8 cellular contexts compared by ENCODE assay signal in genomic region chr1:148402152-148403084, GRCh38.
DNase-seq lines count a peak whose midpoint lies in the region; ATAC-seq and TF ChIP-seq lines count a peak whose summit lies in the region.
"Not testable (repeated sequence)": the region's sequence is repeated elsewhere in the genome, so short reads cannot be mapped to it uniquely, and the experiment has no call there.

No MANE protein-coding gene starts in this region.

- not testable (repeated sequence) for H3K9me2 ChIP-seq in HCT116 (ENCODE audit: insufficient read depth)

- peak; percentile 10; the same call in 1 of the 2 replicates for TF ChIP-seq RAD21 in HCT116 (IDR thresholded peaks at IDR 0.05; ENCODE audit: low read depth)

- H2AFZ ChIP-seq in HCT116 (ENCODE audit: low read depth, low read length, poor library complexity, severe bottlenecking): not testable (repeated sequence)

- H3K36me3 ChIP-seq in HCT116 (ENCODE audit: control insufficient read depth in 1 of 2, insufficient read depth in 2 of 2, low read length in 2 of 2); adipocyte (ENCODE audit: control insufficient read depth, insufficient read depth, low read length, severe bottlenecking); heart left ventricle; stomach smooth muscle (ENCODE audit: control insufficient read depth in 2 of 2, insufficient read depth in 2 of 2, low read length in 2 of 2): not testable (repeated sequence)

- H3K79me2 ChIP-seq in HCT116 (ENCODE audit: insufficient read depth, low read length): not testable (repeated sequence)

- not testable (repeated sequence) for H4K20me1 ChIP-seq in HCT116 (ENCODE audit: insufficient read depth)

- not testable (repeated sequence) for TF ChIP-seq CTCF in GM10248 (IDR thresholded peaks at IDR 0.05; ENCODE audit: control extremely low read depth, extremely low read depth, low read depth, missing control alignments); HCT116 (IDR thresholded peaks at IDR 0.05 in 2 of 3, conservative IDR thresholded peaks at IDR 0.05 in 1 of 3; ENCODE audit: borderline replicate concordance in 1 of 3, insufficient read depth in 1 of 3, low read depth in 2 of 3, low read length in 2 of 3); heart left ventricle (IDR thresholded peaks at IDR 0.05); omental fat pad (IDR thresholded peaks at IDR 0.05)

- CTCF ChIA-PET in GM10248 (lab: Yijun Ruan, JAX); HCT116 (lab: Charles Lee): not testable (repeated sequence)

- peak; percentile 54 for DNase-seq in GM10248 (ENCODE audit: extremely low spot score)
- DNase-seq in HCT116 (ENCODE audit: low read depth, low spot score): peak; percentile 77
- DNase-seq in MV-4-11 (lab: John Stamatoyannopoulos, UW): peak; percentile 89
- peak; percentile 65 to 95 (median 80) for DNase-seq in T-helper 2 cell
- peak; percentile 48 for DNase-seq in adipocyte (ENCODE audit: low read depth)
- peak; percentile 73 to 91 (median 82) for DNase-seq in heart left ventricle
- DNase-seq in omental fat pad (ENCODE audit: low spot score): peak; percentile 40

- H3K4me2 ChIP-seq in HCT116 (ENCODE audit: low read length): peak overlapping the region; percentile 76

- not testable (repeated sequence) for H3K27me3 ChIP-seq in HCT116 (ENCODE audit: insufficient read depth, low read length); adipocyte (replicated peaks; ENCODE audit: control insufficient read depth, insufficient read depth, low read length); heart left ventricle; stomach smooth muscle (ENCODE audit: control insufficient read depth in 1 of 2, insufficient read depth in 2 of 2, low read length in 2 of 2)

- intact Hi-C loops in HCT116 (cut with micrococcal nuclease); heart left ventricle (cut with DNase I): not testable (repeated sequence)

- 2 to 5% (median 3%) methylated on average over 42 to 45 of the region's 45 CpGs for whole genome bisulfite sequencing in heart left ventricle, 4 donors

- peak overlapping the region; percentile 73 for H3K9ac ChIP-seq in HCT116 (ENCODE audit: low read length)
- H3K9ac ChIP-seq in adipocyte (ENCODE audit: low read length): peak overlapping the region; percentile 89
- peak overlapping the region; percentile 58 to 76 for H3K9ac ChIP-seq in stomach smooth muscle (ENCODE audit: low read length in 2 of 2)

- H3K4me3 ChIP-seq in HCT116 (replicated peaks in 1 of 2; ENCODE audit: low read depth in 1 of 2, low read length in 2 of 2) (peak overlapping the region; percentile 46 to 60), adipocyte (ENCODE audit: low read length) (peak overlapping the region; percentile 88), heart left ventricle (peak overlapping the region; percentile 26 to 79 (median 58)), stomach smooth muscle (ENCODE audit: low read length in 2 of 2) (peak overlapping the region; percentile 74 to 84)

- ATAC-seq in HCT116 (peak; percentile 92), heart left ventricle (peak; percentile 90 to 98 (median 98)), omental fat pad (ENCODE audit: low FRiP score) (peak; percentile 87)

- BruUV-seq in HCT116 (replicated peaks; lab: Mats Ljungman, UMichigan): TSS peak; percentile 98

- H3K27ac ChIP-seq in HCT116 (ENCODE audit: low read depth, low read length): peak overlapping the region; percentile 55
- H3K27ac ChIP-seq in heart left ventricle: peak overlapping the region in 8 of 12 donors; percentile 27 to 84 (median 58)
- not testable (repeated sequence) for H3K27ac ChIP-seq in stomach smooth muscle (ENCODE audit: low read length)

- not testable (repeated sequence) for H3K9me3 ChIP-seq in HCT116 (ENCODE audit: control insufficient read depth in 1 of 2, insufficient read depth in 1 of 2, low read depth in 1 of 2, low read length in 2 of 2); adipocyte (ENCODE audit: control insufficient read depth, low read length); heart left ventricle; stomach smooth muscle (ENCODE audit: control insufficient read depth in 2 of 2, low read length in 2 of 2)

- RAD21 ChIA-PET in HCT116 (lab: Charles Lee; ENCODE audit: low non-redundant PET in 1 of 2, low total read pairs in 2 of 2, uncharacterized antibody in 2 of 2, unreplicated experiment in 2 of 2): not testable (repeated sequence)

- TF ChIP-seq POLR2A in HCT116 (IDR thresholded peaks at IDR 0.05; ENCODE audit: borderline replicate concordance, extremely low read depth, insufficient read depth, insufficient read length): peak; percentile 100
- TF ChIP-seq POLR2A in heart left ventricle (IDR thresholded peaks at IDR 0.05): peak in 1 of 2 donors; percentile 39

- peaks cover 0 to 12% of the 10 kb centered on the region in 2 experiments; a peak in 3 of 4 replicates for H3K4me1 ChIP-seq in HCT116 (ENCODE audit: control insufficient read depth in 1 of 2, insufficient read depth in 2 of 2, low read length in 2 of 2)
- not testable (repeated sequence) for H3K4me1 ChIP-seq in adipocyte (ENCODE audit: control insufficient read depth, insufficient read depth, low read length); heart left ventricle; stomach smooth muscle (ENCODE audit: control insufficient read depth, insufficient read depth, low read length)

- POLR2A ChIA-PET in GM10248 (lab: Yijun Ruan, JAX) (interaction anchor here (1.1 to 2.0 kb wide), 3 partner anchors 14 to 121 kb away, joined by 3 to 4 read pairs (median 4); no protein-coding TSS in a partner anchor), HCT116 (lab: Charles Lee) (interaction anchor here (0.9 to 1.9 kb wide), 8 partner anchors 14 to 364 kb away, joined by 3 to 15 read pairs (median 4); no protein-coding TSS in a partner anchor)

TF ChIP-seq in HCT116, 20 proteins besides CTCF, POLR2A, EP300 and RAD21:
- TF ChIP-seq, protein P1, sequence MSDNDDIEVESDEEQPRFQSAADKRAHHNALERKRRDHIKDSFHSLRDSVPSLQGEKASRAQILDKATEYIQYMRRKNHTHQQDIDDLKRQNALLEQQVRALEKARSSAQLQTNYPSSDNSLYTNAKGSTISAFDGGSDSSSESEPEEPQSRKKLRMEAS (IDR thresholded peaks at IDR 0.05): peak; percentile 54; the same call in 1 of the 2 replicates
- 0 out of 2 replicates have a peak, but pooled peaks have one; percentile 7 for TF ChIP-seq JUND (IDR thresholded peaks at IDR 0.05)
- TF ChIP-seq FOSL1 (IDR thresholded peaks at IDR 0.05; ENCODE audit: low read depth): 0 out of 2 replicates have a peak, but pooled peaks have one; percentile 25
- peak; percentile 40; the same call in 1 of the 2 replicates for TF ChIP-seq ELF1 (IDR thresholded peaks at IDR 0.05; ENCODE audit: borderline replicate concordance, low read depth)
- TF ChIP-seq CBX3 (IDR thresholded peaks at IDR 0.05; ENCODE audit: low read depth): peak; percentile 25; the same call in 1 of the 2 replicates
- TF ChIP-seq, protein P2, sequence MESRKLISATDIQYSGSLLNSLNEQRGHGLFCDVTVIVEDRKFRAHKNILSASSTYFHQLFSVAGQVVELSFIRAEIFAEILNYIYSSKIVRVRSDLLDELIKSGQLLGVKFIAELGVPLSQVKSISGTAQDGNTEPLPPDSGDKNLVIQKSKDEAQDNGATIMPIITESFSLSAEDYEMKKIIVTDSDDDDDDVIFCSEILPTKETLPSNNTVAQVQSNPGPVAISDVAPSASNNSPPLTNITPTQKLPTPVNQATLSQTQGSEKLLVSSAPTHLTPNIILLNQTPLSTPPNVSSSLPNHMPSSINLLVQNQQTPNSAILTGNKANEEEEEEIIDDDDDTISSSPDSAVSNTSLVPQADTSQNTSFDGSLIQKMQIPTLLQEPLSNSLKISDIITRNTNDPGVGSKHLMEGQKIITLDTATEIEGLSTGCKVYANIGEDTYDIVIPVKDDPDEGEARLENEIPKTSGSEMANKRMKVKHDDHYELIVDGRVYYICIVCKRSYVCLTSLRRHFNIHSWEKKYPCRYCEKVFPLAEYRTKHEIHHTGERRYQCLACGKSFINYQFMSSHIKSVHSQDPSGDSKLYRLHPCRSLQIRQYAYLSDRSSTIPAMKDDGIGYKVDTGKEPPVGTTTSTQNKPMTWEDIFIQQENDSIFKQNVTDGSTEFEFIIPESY (IDR thresholded peaks at IDR 0.05; ENCODE audit: extremely low read depth, insufficient replicate concordance, low read length): peak; percentile 86
- TF ChIP-seq SIN3A (IDR thresholded peaks at IDR 0.05; ENCODE audit: low read depth): peak; percentile 89
- peak; percentile 97 for TF ChIP-seq POLR2AphosphoS5 (IDR thresholded peaks at IDR 0.05; ENCODE audit: low read depth, low read length)
- TF ChIP-seq EGR1 (IDR thresholded peaks at IDR 0.05; ENCODE audit: low read depth): 0 out of 2 replicates have a peak, but pooled peaks have one; percentile 16
- peak; percentile 28 for TF ChIP-seq SP1 (IDR thresholded peaks at IDR 0.05; ENCODE audit: low read depth)
